ENCODE assay signal across 24 cellular contexts in the genomic region with DNA sequence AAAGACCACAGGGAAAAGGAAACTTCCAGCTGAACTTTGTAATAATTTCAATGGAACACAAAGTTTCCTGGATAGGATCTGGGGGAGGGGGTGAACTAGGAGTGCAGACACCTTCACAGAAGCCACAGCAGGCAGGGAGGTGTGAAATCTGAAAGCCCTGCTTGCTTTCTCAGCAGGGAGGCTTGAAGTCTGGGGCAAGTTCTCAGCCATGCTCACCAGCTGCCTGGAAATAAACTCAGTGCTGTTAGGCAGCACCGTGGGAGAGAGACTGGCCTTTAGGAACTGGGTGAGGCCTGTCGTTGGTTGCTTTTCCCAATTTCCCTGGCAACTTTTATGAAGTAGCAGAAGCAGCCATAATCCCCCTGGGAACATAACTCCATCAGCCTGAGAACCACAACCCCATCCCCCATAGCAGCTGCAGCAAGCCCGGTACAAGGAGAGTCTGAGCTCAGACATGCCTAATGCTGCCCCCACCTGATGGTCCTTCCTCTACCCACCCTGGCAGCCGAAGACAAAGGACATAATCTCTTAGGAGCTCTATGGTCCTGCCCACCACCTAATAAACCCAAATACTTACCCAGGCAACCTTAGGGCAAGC. TPM values are rescaled to one million over a fixed set of nuclear protein-coding genes. Genes with fewer than 3 reads are reported as not detected.
DNase-seq lines count a peak whose midpoint lies in the region; FAIRE-seq and TF ChIP-seq lines count a peak whose summit lies in the region.
"Had no signal": no experiment of that assay in that cellular context is flagged by ENCODE, and none has a peak within 500 bp of the region (broad histone marks: within the 10 kb centered on the region; RNA-seq: fewer than 3 reads in every experiment).

No MANE protein-coding gene starts in this region.

- peak overlapping the region in 1 of 11 experiments; percentile 12; a peak in 1 of 22 replicates for H3K9ac ChIP-seq in BLaER1 treated with 17β-estradiol and CSF1 and Interleukin-3, amounts not matched to agents 10 nM and 100 nM
- no peak overlapping the region for H3K9ac ChIP-seq in HUES48 (ENCODE audit: low read depth, low read length)
- H3K9ac ChIP-seq in endodermal cell (ENCODE audit: extremely low read depth, low read length, poor library complexity, severe bottlenecking): no peak overlapping the region
- H3K9ac ChIP-seq in kidney (ENCODE audit: low read length in 2 of 2): no peak overlapping the region

- H3K4me1 Mint-ChIP-seq in endodermal cell: peaks cover 30% of the 10 kb centered on the region
- H3K4me1 Mint-ChIP-seq in activated CD4-positive, alpha-beta T cell treated with anti-CD3 and anti-CD28 coated beads, Interleukin-2, amount 10 ng/mL, durations not matched to agents 24 days and 14 days: no peaks in the 10 kb centered on the region
- H3K4me1 Mint-ChIP-seq: stimulated activated memory B cell treated with anti-CD40 and anti-IgM and Interleukin-4, amounts not matched to agents 10 μg/mL and 1 μg/mL and 100 μg/mL, for 72 hours had no signal

- no peaks in the 10 kb centered on the region for H4K20me1 ChIP-seq in BLaER1 treated with 17β-estradiol and CSF1 and Interleukin-3, amounts not matched to agents 10 nM and 100 nM

- H3K27me3 Mint-ChIP-seq in endodermal cell (ENCODE audit: insufficient read depth): no peaks in the 10 kb centered on the region
- peaks cover 5% of the 10 kb centered on the region for H3K27me3 Mint-ChIP-seq in activated CD4-positive, alpha-beta T cell treated with anti-CD3 and anti-CD28 coated beads, Interleukin-2, amount 10 ng/mL, durations not matched to agents 24 days and 14 days

- peaks cover 16% of the 10 kb centered on the region for H3K9me3 Mint-ChIP-seq in endodermal cell
- H3K9me3 Mint-ChIP-seq in activated CD4-positive, alpha-beta T cell treated with anti-CD3 and anti-CD28 coated beads, Interleukin-2, amount 10 ng/mL, durations not matched to agents 24 days and 14 days: no peaks in the 10 kb centered on the region

- no peaks in the 10 kb centered on the region for H3K36me3 ChIP-seq in BLaER1 treated with 17β-estradiol and CSF1 and Interleukin-3, amounts not matched to agents 10 nM and 100 nM
- H3K36me3 ChIP-seq in HUES48 (ENCODE audit: control insufficient read depth, insufficient read depth, low read length) (no peaks in the 10 kb centered on the region), endodermal cell (ENCODE audit: control insufficient read depth, insufficient read depth, low read length) (no peaks in the 10 kb centered on the region), kidney (ENCODE audit: control insufficient read depth in 1 of 2, insufficient read depth in 2 of 2, low read length in 2 of 2) (no peaks in the 10 kb centered on the region), BE2C (no peaks in the 10 kb centered on the region)
- H3K36me3 ChIP-seq: colonic mucosa, lower lobe of right lung, Peyer's patch, tibial artery had no signal

- H3K27ac ChIP-seq in BLaER1 treated with 17β-estradiol and CSF1 and Interleukin-3, amounts not matched to agents 10 nM and 100 nM: peak overlapping the region in 4 of 11 experiments; percentile 16 to 55 (median 25); a peak in 6 of 22 replicates
- peak overlapping the region; percentile 38 for H3K27ac ChIP-seq in HUES48 (ENCODE audit: low read depth, low read length)
- no peak overlapping the region for H3K27ac ChIP-seq in endodermal cell (ENCODE audit: low read depth, low read length)
- no peak overlapping the region for H3K27ac ChIP-seq in kidney (ENCODE audit: low read depth in 2 of 2, low read length in 2 of 2)
- H3K27ac ChIP-seq: colonic mucosa, hepatocyte, lower lobe of right lung, Peyer's patch, tibial artery had no signal

- TF ChIP-seq CTCF in endodermal cell (conservative IDR thresholded peaks at IDR 0.05) (no peak), kidney (IDR thresholded peaks at IDR 0.05; ENCODE audit: borderline replicate concordance, extremely low read depth, insufficient read depth) (no peak), BE2C (IDR thresholded peaks at IDR 0.05; ENCODE audit: low read depth, low read length) (no peak)

- H3K27me3 ChIP-seq in BLaER1 treated with 17β-estradiol and CSF1 and Interleukin-3, amounts not matched to agents 10 nM and 100 nM: no peaks in the 10 kb centered on the region
- H3K27me3 ChIP-seq in HUES48 (ENCODE audit: control insufficient read depth, insufficient read depth, low read length): no peaks in the 10 kb centered on the region
- H3K27me3 ChIP-seq in endodermal cell (ENCODE audit: control insufficient read depth, insufficient read depth, low read length, poor library complexity, severe bottlenecking): no peaks in the 10 kb centered on the region
- H3K27me3 ChIP-seq in BE2C: no peaks in the 10 kb centered on the region
- H3K27me3 ChIP-seq: colonic mucosa, hepatocyte, Peyer's patch had no signal

- no peaks in the 10 kb centered on the region for H3K36me3 Mint-ChIP-seq in endodermal cell (ENCODE audit: low read depth)
- no peaks in the 10 kb centered on the region for H3K36me3 Mint-ChIP-seq in activated CD4-positive, alpha-beta T cell treated with anti-CD3 and anti-CD28 coated beads, Interleukin-2, amount 10 ng/mL, durations not matched to agents 24 days and 14 days (ENCODE audit: low read depth)
- H3K36me3 Mint-ChIP-seq: activated naive CD8-positive, alpha-beta T cell; stimulated activated memory B cell treated with anti-CD40 and anti-IgM and Interleukin-4, amounts not matched to agents 10 μg/mL and 1 μg/mL and 100 μg/mL, for 72 hours had no signal

- WGBS in endodermal cell (ENCODE audit: insufficient coverage in 1 of 2, insufficient read length in 1 of 2), 2 experiments: 60 to 64% methylated on average over 1 to 4 of the region's 4 CpGs

- no peak overlapping the region for H3K4me3 ChIP-seq in BLaER1 treated with 17β-estradiol and CSF1 and Interleukin-3, amounts not matched to agents 10 nM and 100 nM
- H3K4me3 ChIP-seq in HUES48 (ENCODE audit: low read depth, low read length) (no peak overlapping the region), endodermal cell (ENCODE audit: low read length) (peak overlapping the region; percentile 6), kidney (ENCODE audit: low read length in 2 of 2) (no peak overlapping the region), BE2C (ENCODE audit: low read depth, low read length) (no peak overlapping the region)
- H3K4me3 ChIP-seq: colonic mucosa, hepatocyte, lower lobe of right lung, Peyer's patch, tibial artery had no signal

- no peak for FAIRE-seq in kidney (lab: Jason Lieb, UNC)
- FAIRE-seq: G401.6, HTR-8/SVneo had no signal

- intact Hi-C loops in activated CD4-positive, alpha-beta T cell treated with anti-CD3 and anti-CD28 coated beads, Interleukin-2, amount 10 ng/mL, durations not matched to agents 24 days and 14 days (cut with micrococcal nuclease): no loop called here
- intact Hi-C loops in kidney (cut with DNase I): no loop called here

- H3K4me1 ChIP-seq in BLaER1 treated with 17β-estradiol and CSF1 and Interleukin-3, amounts not matched to agents 10 nM and 100 nM: peaks cover 7 to 21% (median 15%) of the 10 kb centered on the region in 10 experiments; a peak in 18 of 20 replicates
- H3K4me1 ChIP-seq in HUES48 (ENCODE audit: control insufficient read depth, insufficient read depth, low read length) (0 out of 2 replicates have a peak, but pooled peaks cover 3% of the 10 kb centered on the region), endodermal cell (ENCODE audit: control insufficient read depth, insufficient read depth, low read length) (peaks cover 12% of the 10 kb centered on the region), kidney (ENCODE audit: control insufficient read depth in 1 of 2, insufficient read depth in 1 of 2, low read depth in 1 of 2, low read length in 2 of 2) (no peaks in the 10 kb centered on the region), BE2C (no peaks in the 10 kb centered on the region)
- H3K4me1 ChIP-seq: colonic mucosa, lower lobe of right lung, Peyer's patch, tibial artery had no signal

- peak overlapping the region; percentile 21 for H3K27ac Mint-ChIP-seq in endodermal cell
- H3K27ac Mint-ChIP-seq in activated CD4-positive, alpha-beta T cell treated with anti-CD3 and anti-CD28 coated beads, Interleukin-2, amount 10 ng/mL, durations not matched to agents 24 days and 14 days: no peak overlapping the region
- H3K27ac Mint-ChIP-seq: activated naive CD8-positive, alpha-beta T cell; activated T-cell treated with anti-CD3 and anti-CD28 coated beads, Interleukin-2, amount 50 U/mL, for 72 hours; stimulated activated memory B cell treated with anti-CD40 and anti-IgM and Interleukin-4, amounts not matched to agents 10 μg/mL and 1 μg/mL and 100 μg/mL, for 72 hours had no signal

- H3K9me3 ChIP-seq in BLaER1 treated with 17β-estradiol and CSF1 and Interleukin-3, amounts not matched to agents 10 nM and 100 nM (replicated peaks in 1 of 11): peaks cover 0 to 7% (median 0%) of the 10 kb centered on the region in 11 experiments; a peak in 2 of 22 replicates
- no peaks in the 10 kb centered on the region for H3K9me3 ChIP-seq in HUES48 (ENCODE audit: control insufficient read depth, insufficient read depth, low read length)
- H3K9me3 ChIP-seq in endodermal cell (ENCODE audit: control insufficient read depth, low read length): peaks cover 12% of the 10 kb centered on the region
- H3K9me3 ChIP-seq in kidney (ENCODE audit: control insufficient read depth in 1 of 2, low read length in 2 of 2): peaks cover 0 to 5% of the 10 kb centered on the region in 2 donors
- H3K9me3 ChIP-seq in BE2C: no peaks in the 10 kb centered on the region
- H3K9me3 ChIP-seq: colonic mucosa, lower lobe of right lung, Peyer's patch, tibial artery had no signal

- peak overlapping the region in 10 of 11 experiments; percentile 28 to 81 (median 75); a peak in 19 of 22 replicates for H3K4me2 ChIP-seq in BLaER1 treated with 17β-estradiol and CSF1 and Interleukin-3, amounts not matched to agents 10 nM and 100 nM
- H3K4me2 ChIP-seq: hepatocyte had no signal

- H3K4me3 Mint-ChIP-seq in endodermal cell: peak overlapping the region; percentile 17
- no peak overlapping the region for H3K4me3 Mint-ChIP-seq in activated CD4-positive, alpha-beta T cell treated with anti-CD3 and anti-CD28 coated beads, Interleukin-2, amount 10 ng/mL, durations not matched to agents 24 days and 14 days
- H3K4me3 Mint-ChIP-seq: activated naive CD8-positive, alpha-beta T cell; activated T-cell treated with anti-CD3 and anti-CD28 coated beads, Interleukin-2, amount 50 U/mL, for 72 hours; stimulated activated memory B cell treated with anti-CD40 and anti-IgM and Interleukin-4, amounts not matched to agents 10 μg/mL and 1 μg/mL and 100 μg/mL, for 72 hours had no signal

- DNase-seq in NCI-H82 treated with DMSO at 0.1 percent for 48 hours (lab: John Stamatoyannopoulos, UW; ENCODE audit: unreplicated experiment) (peak; percentile 14), endodermal cell (peak; percentile 81), T-helper 2 cell (no peak), kidney (no peak), BE2C (no peak)
- no peak for DNase-seq in activated CD4-positive, alpha-beta T cell treated with anti-CD3 and anti-CD28 coated beads, Interleukin-2, amount 10 ng/mL, durations not matched to agents 24 days and 14 days
- DNase-seq: activated CD4-positive, CD25-positive, alpha-beta regulatory T cell treated with anti-CD3 and anti-CD28 coated beads, Interleukin-2, amount 50 U/mL, for 72 hours; activated T-cell treated with anti-CD3 and anti-CD28 coated beads, Interleukin-2, amount 50 U/mL, for 72 hours; colonic mucosa; islet precursor cell; lower lobe of right lung; NCI-H510A; Peyer's patch; right cardiac atrium; stimulated activated CD4-positive, alpha-beta T cell treated with anti-CD3 and anti-CD28 coated beads, Interleukin-15, amount 100 ng/mL, for 24 hours; tibial artery had no signal

RNA-seq across cellular contexts. Expression of a gene that starts 39.2 kb away (rescaled TPM):
- total RNA-seq in endodermal cell (10 to 100 TPM in 1 of 2 donors, 1 to 10 TPM in 1; 9.6 to 17.2 TPM), kidney (0.79 TPM)
- 21.5 TPM for polyA plus RNA-seq in endodermal cell (2013, experiment 1 of 2)
- 17.1 TPM for polyA plus RNA-seq in endodermal cell (2013, experiment 2 of 2)
- not detected in 2 replicates for total RNA-seq in activated CD4-positive, alpha-beta T cell treated with anti-CD3 and anti-CD28 coated beads, Interleukin-2, amount 10 ng/mL, durations not matched to agents 24 days and 14 days
- polyA plus RNA-seq in kidney (ENCODE audit: insufficient read depth, low read depth, low replicate concordance): 0.54 TPM
- not detected for polyA plus RNA-seq in BE2C (2012; ENCODE audit: insufficient read depth, insufficient read length, low read depth)
- total RNA-seq: osteoblast, Peyer's patch, right cardiac atrium had no signal
- polyA plus RNA-seq: right cardiac atrium had no signal

Comparison
In these comparisons a context has a peak if more than half of its experiments do, and no peak if none do; other contexts are left out.
1. DNase-seq: peak in NCI-H82 treated with DMSO at 0.1 percent for 48 hours (single experiment) and endodermal cell (single experiment); none in T-helper 2 cell (0 of 5), activated CD4-positive, alpha-beta T cell treated with anti-CD3 and anti-CD28 coated beads, Interleukin-2, amount 10 ng/mL, durations not matched to agents 24 days and 14 days (single experiment), kidney (single experiment) and BE2C (single experiment).